ENCODE assay signal across 21 cellular contexts in the genomic region with DNA sequence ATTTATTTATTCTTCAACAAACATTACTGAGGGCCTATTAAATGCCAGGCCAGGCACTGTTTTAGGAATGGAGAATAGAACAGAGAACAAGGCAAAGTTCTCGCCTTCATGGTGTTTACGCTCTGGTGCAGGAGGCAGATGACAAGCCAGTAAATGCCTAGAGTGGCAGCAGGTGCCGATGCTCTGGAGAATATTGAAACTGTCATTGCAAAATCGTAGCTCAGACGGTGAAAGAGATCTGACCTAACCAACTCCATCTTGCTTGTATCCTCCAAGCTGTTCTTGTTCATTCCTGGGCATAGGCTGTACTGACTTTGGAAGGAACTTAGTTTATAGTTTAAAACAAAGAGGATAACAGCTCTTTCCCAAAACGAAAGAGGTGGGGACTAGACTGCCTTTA. TPM values are rescaled to one million over a fixed set of nuclear protein-coding genes. Genes with fewer than 3 reads are reported as not detected.
DNase-seq lines count a peak whose midpoint lies in the region; ATAC-seq, FAIRE-seq and TF ChIP-seq lines count a peak whose summit lies in the region.
"Had no signal": no experiment of that assay in that cellular context is flagged by ENCODE, and none has a peak within 500 bp of the region (broad histone marks: within the 10 kb centered on the region; RNA-seq: fewer than 3 reads in every experiment).

No MANE protein-coding gene starts in this region.

- peaks cover 53% of the 10 kb centered on the region for H3K4me1 ChIP-seq in HepG2 (ENCODE audit: insufficient read depth, low read length)
- H3K4me1 ChIP-seq in right lobe of liver, result peaks cover 0 to 19% (median 0%) of the 10 kb centered on the region in 4 donors
- H3K4me1 ChIP-seq in left lung, result peaks cover 0 to 35% of the 10 kb centered on the region in 2 donors
- H3K4me1 ChIP-seq: HAP-1 had no signal

- POLR2A ChIA-PET in HepG2 (lab: Yijun Ruan, JAX), result interaction anchor here (2.2 to 3.0 kb wide), 2 partner anchors 12 to 13 kb away, joined by 7 to 23 read pairs; a partner anchor contains a TSS

- H3K27me3 Mint-ChIP-seq in nephron (ENCODE audit: low read depth), result no peaks in the 10 kb centered on the region

- H3K4me1 Mint-ChIP-seq in nephron, result peaks cover 25% of the 10 kb centered on the region

- peak overlapping the region; percentile 50 for H3K4me2 ChIP-seq in HepG2 (ENCODE audit: low read depth, low read length)
- H3K4me2 ChIP-seq: PC-9 had no signal

- no peaks in the 10 kb centered on the region for H4K20me1 ChIP-seq in HepG2 (ENCODE audit: insufficient read depth, low read length)

- intact Hi-C loops in HepG2 (cut with micrococcal nuclease; ENCODE audit: unreplicated experiment) (no loop called here), right lobe of liver (cut with DNase I) (no loop called here), left lung (cut with DNase I) (no loop called here)

- H3K9me3 ChIP-seq in HepG2 (ENCODE audit: low read length) (no peaks in the 10 kb centered on the region), right lobe of liver (no peaks in the 10 kb centered on the region), left lung (no peaks in the 10 kb centered on the region)
- H3K9me3 ChIP-seq: HAP-1, MG63 had no signal

- no peak overlapping the region for H3K9ac ChIP-seq in HepG2 (ENCODE audit: insufficient read depth, low read depth, low read length)
- H3K9ac ChIP-seq: GM23248 had no signal

- no peak overlapping the region for H2AFZ ChIP-seq in HepG2 (ENCODE audit: low read length)
- H2AFZ ChIP-seq: GM23248, PC-9 had no signal

- H3K4me3 Mint-ChIP-seq in nephron, result no peak overlapping the region

- CTCF ChIA-PET in HepG2 (lab: Yijun Ruan, JAX; ENCODE audit: low intra/inter-chr PET ratio, low total read pairs), result no interaction called here

- H3K27ac ChIP-seq in HepG2 (ENCODE audit: extremely low read length, insufficient read depth, low read length), result no peak overlapping the region
- H3K27ac ChIP-seq in right lobe of liver, result no peak overlapping the region
- H3K27ac ChIP-seq in left lung, result no peak overlapping the region
- H3K27ac ChIP-seq: PC-9 had no signal

- DNase-seq in HepG2 (ENCODE audit: low spot score) (no peak), right lobe of liver (no peak), SHP77 treated with DMSO at 0.1 percent for 48 hours (lab: John Stamatoyannopoulos, UW) (peak; percentile 37), left lung (no peak), ureter (ENCODE audit: low spot score) (no peak)
- DNase-seq: AML-193, COR-L47, DMS 273 treated with DMSO at 0.1 percent for 48 hours, Karpas-422, MG63, NCI-H1092 treated with DMSO at 0.1 percent for 48 hours, NCI-H2081 treated with DMSO at 0.1 percent for 48 hours, NCI-H524, NCI-H82, PC-9 had no signal

- no peak for TF ChIP-seq RAD21 in HepG2 (CRISPR knock-in tag; IDR thresholded peaks at IDR 0.05)

- no peaks in the 10 kb centered on the region for H3K27me3 ChIP-seq in HepG2 (ENCODE audit: control insufficient read depth in 1 of 2, insufficient read depth in 2 of 2, low read length in 2 of 2)
- no peaks in the 10 kb centered on the region for H3K27me3 ChIP-seq in right lobe of liver
- H3K27me3 ChIP-seq in left lung, result no peaks in the 10 kb centered on the region
- H3K27me3 ChIP-seq: MG63 had no signal

- TF ChIP-seq POLR2A in HepG2 (IDR thresholded peaks at IDR 0.05; ENCODE audit: insufficient read depth in 1 of 2, low read depth in 2 of 2, low read length in 2 of 2), result no peak
- no peak for TF ChIP-seq POLR2A in right lobe of liver (IDR thresholded peaks at IDR 0.05)

- no peaks in the 10 kb centered on the region for H3K36me3 Mint-ChIP-seq in nephron (ENCODE audit: low read depth)

- H3K79me2 ChIP-seq in HepG2 (ENCODE audit: insufficient read depth, low read length), result peaks cover 2% of the 10 kb centered on the region

- FAIRE-seq in HepG2 (lab: Jason Lieb, UNC), result no peak
- FAIRE-seq: G401.6 had no signal

- no peak for TF ChIP-seq EP300 in HepG2 (IDR thresholded peaks at IDR 0.05; ENCODE audit: low read depth in 2 of 2, low read length in 2 of 2)
- no peak for TF ChIP-seq EP300 in HepG2 (CRISPR knock-in tag; IDR thresholded peaks at IDR 0.05; ENCODE audit: borderline replicate concordance)

- ATAC-seq in HepG2 (no peak), right lobe of liver (no peak), left lung (no peak), GM21367 (IDR thresholded peaks at IDR 0.05; ENCODE audit: unreplicated experiment) (no peak)

- no peaks in the 10 kb centered on the region for H3K36me3 ChIP-seq in HepG2 (replicated peaks in 1 of 2; ENCODE audit: control insufficient read depth in 1 of 2, insufficient read depth in 2 of 2, low read length in 2 of 2)
- no peaks in the 10 kb centered on the region for H3K36me3 ChIP-seq in right lobe of liver
- no peaks in the 10 kb centered on the region for H3K36me3 ChIP-seq in left lung
- H3K36me3 ChIP-seq: HAP-1, MG63 had no signal

- TF ChIP-seq CTCF in HepG2 (CRISPR knock-in tag; IDR thresholded peaks at IDR 0.05) (no peak), right lobe of liver (IDR thresholded peaks at IDR 0.05) (no peak), nephron (IDR thresholded peaks at IDR 0.05; ENCODE audit: unreplicated experiment in 3 of 3) (no peak), left lung (IDR thresholded peaks at IDR 0.05) (no peak)

- in situ Hi-C loops in HepG2 (cut with HindIII; ENCODE audit: extremely low pct_ligation_motif_present, low pct_unique_long_range_greater_than_20kb), result no loop called here

- BruUV-seq in HepG2 (replicated peaks; lab: Mats Ljungman, UMichigan), result no TSS peak

- H3K4me3 ChIP-seq in HepG2 (replicated peaks in 1 of 3; ENCODE audit: insufficient read depth in 1 of 3, low read depth in 2 of 3, low read length in 3 of 3) (no peak overlapping the region), right lobe of liver (no peak overlapping the region), left lung (no peak overlapping the region)
- H3K4me3 ChIP-seq: GM23248, HAP-1, MG63, PC-9 had no signal

- no peaks in the 10 kb centered on the region for H3K9me3 Mint-ChIP-seq in nephron

- WGBS in HepG2 (ENCODE audit: low lambda C conversion rate), result 27% methylated on average over 6 of the region's 6 CpGs
- WGBS in right lobe of liver (ENCODE audit: insufficient coverage, low coverage, low lambda C conversion rate, missing lambda C conversion rate), result 74% methylated on average over 6 of the region's 6 CpGs

- H3K27ac Mint-ChIP-seq in nephron, result peak overlapping the region in 2 of 3 experiments; percentile 46 to 72

TF ChIP-seq in HepG2, 621 proteins besides CTCF, POLR2A, EP300 and RAD21 (continues in another document):
- TF ChIP-seq ZNF225 (CRISPR knock-in tag; IDR thresholded peaks at IDR 0.05) (no peak), TEAD2 (CRISPR knock-in tag; IDR thresholded peaks at IDR 0.05) (no peak)

RNA-seq across cellular contexts. Expression of a gene that starts 13.5 kb away (rescaled TPM):
- total RNA-seq in HepG2 (2016; rRNA removed; fragmentation: Illumina TruSeq; extraction: Trizol) (1,559 and 2,216 TPM in 2 replicates), right lobe of liver (100 to 1,000 TPM; 314 to 792 (median 539) TPM), left lung (1,000 to 10,000 TPM in 1 of 2 donors, 100 to 1,000 TPM in 1; 753 to 1,734 TPM), ureter (726 TPM)
- total RNA-seq in HepG2 (2016; cell fraction: cytosol; rRNA removed; fragmentation: Illumina TruSeq; extraction: Trizol; ENCODE audit: low read depth), result 233 and 251 TPM in 2 replicates
- total RNA-seq in HepG2 (2016; cell fraction: insoluble cytoplasmic fraction; rRNA removed; fragmentation: Illumina TruSeq; extraction: Trizol), result 1,559 and 2,270 TPM in 2 replicates
- 352 and 366 TPM in 2 replicates for total RNA-seq in HepG2 (2016; cell fraction: membrane; rRNA removed; fragmentation: Illumina TruSeq; extraction: Trizol)
- total RNA-seq in HepG2 (2016; cell fraction: nucleus; rRNA removed; fragmentation: Illumina TruSeq; extraction: Trizol), result 647 and 688 TPM in 2 replicates
- 2,835 and 3,103 TPM in 2 replicates for polyA plus RNA-seq in HepG2 (2011; rRNA removed)
- polyA plus RNA-seq in HepG2 (2011; cell fraction: cytosol; rRNA removed), result 2,814 and 3,536 TPM in 2 replicates
- 1,312 and 1,364 TPM in 2 replicates for polyA plus RNA-seq in HepG2 (2011; cell fraction: nucleus; rRNA removed)
- 2,599 and 3,087 TPM in 2 replicates for polyA plus RNA-seq in HepG2 (2012)
- polyA plus RNA-seq in HepG2 (2016; cell fraction: cytosol; fragmentation: Illumina TruSeq; extraction: Trizol; ENCODE audit: low read depth), result 244 and 257 TPM in 2 replicates
- 2,184 and 2,214 TPM in 2 replicates for polyA plus RNA-seq in HepG2 (2016; cell fraction: insoluble cytoplasmic fraction; fragmentation: Illumina TruSeq; extraction: Trizol; ENCODE audit: low read depth)
- 258 and 284 TPM in 2 replicates for polyA plus RNA-seq in HepG2 (2016; cell fraction: membrane; fragmentation: Illumina TruSeq; extraction: Trizol; ENCODE audit: low read depth)
- 796 and 841 TPM in 2 replicates for polyA plus RNA-seq in HepG2 (2016; cell fraction: nucleus; fragmentation: Illumina TruSeq; extraction: Trizol; ENCODE audit: insufficient read depth, low read depth)
- 4,265 and 4,548 TPM in 2 replicates for polyA minus RNA-seq in HepG2 (2011; rRNA and poly(A)+ RNA removed; ENCODE audit: low replicate concordance)
- polyA minus RNA-seq in HepG2 (2011; cell fraction: cytosol; rRNA and poly(A)+ RNA removed), result 2,231 and 2,479 TPM in 2 replicates
- 525 and 715 TPM in 2 replicates for polyA minus RNA-seq in HepG2 (2011; cell fraction: nucleus; rRNA and poly(A)+ RNA removed)

RNA-seq across cellular contexts. Expression of a gene that starts 53.6 kb away (rescaled TPM):
- total RNA-seq in HepG2 (2016; rRNA removed; fragmentation: Illumina TruSeq; extraction: Trizol), result not detected in 2 replicates
- total RNA-seq in HepG2 (2016; cell fraction: cytosol; rRNA removed; fragmentation: Illumina TruSeq; extraction: Trizol; ENCODE audit: low read depth), result not detected in 2 replicates
- total RNA-seq in HepG2 (2016; cell fraction: insoluble cytoplasmic fraction; rRNA removed; fragmentation: Illumina TruSeq; extraction: Trizol), result not detected in 2 replicates
- total RNA-seq in HepG2 (2016; cell fraction: membrane; rRNA removed; fragmentation: Illumina TruSeq; extraction: Trizol), result not detected in 2 replicates
- not detected in 2 replicates for total RNA-seq in HepG2 (2016; cell fraction: nucleus; rRNA removed; fragmentation: Illumina TruSeq; extraction: Trizol)
- not detected in 2 replicates for polyA plus RNA-seq in HepG2 (2011; rRNA removed)
- polyA plus RNA-seq in HepG2 (2011; cell fraction: cytosol; rRNA removed), result not detected in 2 replicates
- polyA plus RNA-seq in HepG2 (2011; cell fraction: nucleus; rRNA removed), result not detected in 2 replicates
- polyA plus RNA-seq in HepG2 (2012), result not detected in 2 replicates
- polyA plus RNA-seq in HepG2 (2016; cell fraction: cytosol; fragmentation: Illumina TruSeq; extraction: Trizol; ENCODE audit: low read depth), result not detected in 2 replicates
- polyA plus RNA-seq in HepG2 (2016; cell fraction: insoluble cytoplasmic fraction; fragmentation: Illumina TruSeq; extraction: Trizol; ENCODE audit: low read depth), result not detected in 2 replicates
- not detected in 2 replicates for polyA plus RNA-seq in HepG2 (2016; cell fraction: membrane; fragmentation: Illumina TruSeq; extraction: Trizol; ENCODE audit: low read depth)
- polyA plus RNA-seq in HepG2 (2016; cell fraction: nucleus; fragmentation: Illumina TruSeq; extraction: Trizol; ENCODE audit: insufficient read depth, low read depth), result not detected in 2 replicates
- polyA minus RNA-seq in HepG2 (2011; rRNA and poly(A)+ RNA removed; ENCODE audit: low replicate concordance), result not detected in 2 replicates
- polyA minus RNA-seq in HepG2 (2011; cell fraction: cytosol; rRNA and poly(A)+ RNA removed), result not detected in 2 replicates
- polyA minus RNA-seq in HepG2 (2011; cell fraction: nucleus; rRNA and poly(A)+ RNA removed), result not detected in 2 replicates
- total RNA-seq in right lobe of liver, result not detected
- not detected for total RNA-seq in left lung
- total RNA-seq in ureter, result not detected
- total RNA-seq: GM23248, HT-29, PC-9 had no signal
- polyA plus RNA-seq: GM23248 had no signal
